In genomic region chr10:32445740-32446615, GRCh38 we compare ENCODE assay signal across 8 cellular contexts. TPM values are rescaled to one million over a fixed set of nuclear protein-coding genes. Genes with fewer than 3 reads are reported as not detected.
A peak's percentile ranks its signal among the peaks of the same experiment; 100 is the strongest.
DNase-seq lines count a peak whose midpoint lies in the region; ATAC-seq and TF ChIP-seq lines count a peak whose summit lies in the region.

CCDC7 (plus strand) TSS chr10:32446140; CDS start chr10:32451643, 5,503 bp downstream.

- DNase-seq in DMS79 treated with DMSO at 0.1 percent for 48 hours (lab: John Stamatoyannopoulos, UW) (peak; percentile 54), KG1 (lab: John Stamatoyannopoulos, UW) (peak; percentile 87), Peyer's patch (peak; percentile 69 to 92 (median 91)), activated T-helper 1 cell treated with Interleukin-2 at 50 U/mL for 16 hours (ENCODE audit: low read depth) (peak; percentile 84), fibroblast of lung (ENCODE audit: low read depth in 2 of 2) (peak; percentile 89 to 90)
- DNase-seq in naive thymus-derived CD4-positive, alpha-beta T cell = peak; percentile 78 to 90 (median 88)
- DNase-seq in stimulated activated naive B cell treated with anti-CD40 and anti-IgM and Interleukin-4, amounts not matched to agents 10 μg/mL and 1 μg/mL and 100 μg/mL, for 72 hours = peak; percentile 80

- H3K4me1 Mint-ChIP-seq in naive thymus-derived CD4-positive, alpha-beta T cell = peaks cover 2 to 35% (median 25%) of the 10 kb centered on the region in 7 donors
- H3K4me1 Mint-ChIP-seq in stimulated activated naive B cell treated with anti-CD40 and anti-IgM and Interleukin-4, amounts not matched to agents 10 μg/mL and 1 μg/mL and 100 μg/mL, for 72 hours = peaks cover 4 to 8% of the 10 kb centered on the region in 2 donors

- H3K4me3 Mint-ChIP-seq in naive thymus-derived CD4-positive, alpha-beta T cell = peak within 1 kb of the TSS; percentile 85 to 98 (median 94)
- H3K4me3 Mint-ChIP-seq in stimulated activated naive B cell treated with anti-CD40 and anti-IgM and Interleukin-4, amounts not matched to agents 10 μg/mL and 1 μg/mL and 100 μg/mL, for 72 hours = peak within 1 kb of the TSS; percentile 95 to 98

- peaks cover 0 to 7% (median 0%) of the 10 kb centered on the region in 5 donors for H3K36me3 Mint-ChIP-seq in naive thymus-derived CD4-positive, alpha-beta T cell
- H3K36me3 Mint-ChIP-seq in stimulated activated naive B cell treated with anti-CD40 and anti-IgM and Interleukin-4, amounts not matched to agents 10 μg/mL and 1 μg/mL and 100 μg/mL, for 72 hours = peaks cover 5 to 8% of the 10 kb centered on the region in 2 donors

- peak; percentile 71 to 79 for TF ChIP-seq POLR2A in Peyer's patch (IDR thresholded peaks at IDR 0.05)

- H3K4me1 ChIP-seq in Peyer's patch = peaks cover 0 to 9% (median 0%) of the 10 kb centered on the region in 4 donors
- H3K4me1 ChIP-seq in fibroblast of lung (ENCODE audit: control insufficient read depth, extremely low read depth, insufficient read depth, low read length) = no peaks in the 10 kb centered on the region
- peaks cover 8 to 9% of the 10 kb centered on the region in 2 donors for H3K4me1 ChIP-seq in naive thymus-derived CD4-positive, alpha-beta T cell (ENCODE audit: control insufficient read depth in 2 of 2, insufficient read depth in 2 of 2, low read length in 2 of 2)

- H3K9me3 ChIP-seq in Peyer's patch (no peaks in the 10 kb centered on the region), fibroblast of lung (ENCODE audit: control insufficient read depth, insufficient read depth, low read depth, low read length) (no peaks in the 10 kb centered on the region)
- H3K9me3 ChIP-seq in naive thymus-derived CD4-positive, alpha-beta T cell (ENCODE audit: control insufficient read depth in 2 of 3, low read length in 3 of 3) = no peaks in the 10 kb centered on the region

- H3K27ac ChIP-seq in Peyer's patch (peak within 1 kb of the TSS; percentile 84 to 99 (median 90)), fibroblast of lung (ENCODE audit: insufficient read depth, low read length) (peak within 1 kb of the TSS; percentile 99)
- peak within 1 kb of the TSS; percentile 95 for H3K27ac ChIP-seq in naive thymus-derived CD4-positive, alpha-beta T cell (ENCODE audit: low read depth, low read length)

- H3K9ac ChIP-seq in fibroblast of lung (ENCODE audit: insufficient read depth, low read length) = peak within 1 kb of the TSS; percentile 90

- H4K20me1 ChIP-seq in fibroblast of lung (ENCODE audit: control insufficient read depth, extremely low read depth, insufficient read depth, low read length) = no peaks in the 10 kb centered on the region

- no peaks in the 10 kb centered on the region for H3K36me3 ChIP-seq in Peyer's patch
- H3K36me3 ChIP-seq in fibroblast of lung (ENCODE audit: control insufficient read depth, insufficient read depth, low read length) = no peaks in the 10 kb centered on the region
- peaks cover 0 to 5% (median 0%) of the 10 kb centered on the region in 3 experiments for H3K36me3 ChIP-seq in naive thymus-derived CD4-positive, alpha-beta T cell (ENCODE audit: control insufficient read depth in 2 of 3, insufficient read depth in 3 of 3, low read length in 3 of 3)

- peak within 1 kb of the TSS; percentile 92 for H2AFZ ChIP-seq in fibroblast of lung (ENCODE audit: low read length)

- intact Hi-C loops in naive thymus-derived CD4-positive, alpha-beta T cell (cut with micrococcal nuclease) = loop anchor here (1.0 to 10.0 kb wide), 16 partner anchors 13 to 1414 kb away; partner anchors contain the start of genes ITGB1 (in 2 of the 2), KIF5B (in 1 of the 2) and ZNF438 (in 1 of the 2)

- peak within 1 kb of the TSS; percentile 96 for H3K4me2 ChIP-seq in fibroblast of lung (ENCODE audit: extremely low read depth, insufficient read depth, low read length)

- H3K27me3 ChIP-seq in Peyer's patch (no peaks in the 10 kb centered on the region), fibroblast of lung (ENCODE audit: control insufficient read depth, insufficient read depth, low read length) (no peaks in the 10 kb centered on the region)
- H3K27me3 ChIP-seq in naive thymus-derived CD4-positive, alpha-beta T cell (ENCODE audit: control insufficient read depth in 2 of 2, insufficient read depth in 2 of 2, low read length in 2 of 2) = no peaks in the 10 kb centered on the region

- peaks cover 0 to 4% (median 0%) of the 10 kb centered on the region in 11 donors for H3K9me3 Mint-ChIP-seq in naive thymus-derived CD4-positive, alpha-beta T cell
- H3K9me3 Mint-ChIP-seq in stimulated activated naive B cell treated with anti-CD40 and anti-IgM and Interleukin-4, amounts not matched to agents 10 μg/mL and 1 μg/mL and 100 μg/mL, for 72 hours = no peaks in the 10 kb centered on the region

- peak within 1 kb of the TSS; percentile 50 to 86 (median 59) for H3K4me3 ChIP-seq in Peyer's patch
- peak within 1 kb of the TSS; percentile 70 to 97 (median 92) for H3K4me3 ChIP-seq in fibroblast of lung (replicated peaks in 1 of 4; ENCODE audit: control extremely low read depth in 1 of 4, insufficient read depth in 1 of 4, low read depth in 3 of 4, low read length in 4 of 4)
- H3K4me3 ChIP-seq in naive thymus-derived CD4-positive, alpha-beta T cell (ENCODE audit: low read length) = peak within 1 kb of the TSS; percentile 79

- TF ChIP-seq CTCF in Peyer's patch (IDR thresholded peaks at IDR 0.05) = peak in 5 of 6 experiments; percentile 30 to 62 (median 48)
- TF ChIP-seq CTCF in fibroblast of lung (conservative IDR thresholded peaks at IDR 0.05 in 1 of 2, IDR thresholded peaks at IDR 0.05 in 1 of 2; ENCODE audit: low read depth in 1 of 2, low read length in 2 of 2) = peak; percentile 36 to 46

- peak; percentile 97 for ATAC-seq in GM21723 (IDR thresholded peaks at IDR 0.05; ENCODE audit: unreplicated experiment)
- peak; percentile 98 for ATAC-seq in naive thymus-derived CD4-positive, alpha-beta T cell
- ATAC-seq in stimulated activated naive B cell treated with anti-CD40 and anti-IgM and Interleukin-4, amounts not matched to agents 10 μg/mL and 1 μg/mL and 100 μg/mL, for 72 hours (replicated peaks) = peak; percentile 97 to 99

- no peaks in the 10 kb centered on the region for H3K79me2 ChIP-seq in fibroblast of lung (ENCODE audit: control insufficient read depth, insufficient read depth, low read length)

- peak within 1 kb of the TSS; percentile 96 to 100 (median 99) for H3K27ac Mint-ChIP-seq in naive thymus-derived CD4-positive, alpha-beta T cell
- H3K27ac Mint-ChIP-seq in stimulated activated naive B cell treated with anti-CD40 and anti-IgM and Interleukin-4, amounts not matched to agents 10 μg/mL and 1 μg/mL and 100 μg/mL, for 72 hours = peak within 1 kb of the TSS; percentile 99

- CTCF ChIA-PET in naive thymus-derived CD4-positive, alpha-beta T cell (lab: Charles Lee) = interaction anchor here (0.7 to 2.4 kb wide), 10 partner anchors 8 to 709 kb away, joined by 3 to 9 read pairs (median 4); no protein-coding TSS in a partner anchor

- H3K27me3 Mint-ChIP-seq in naive thymus-derived CD4-positive, alpha-beta T cell = peaks cover 0 to 4% (median 0%) of the 10 kb centered on the region in 5 donors
- peaks cover 9 to 10% of the 10 kb centered on the region in 2 donors for H3K27me3 Mint-ChIP-seq in stimulated activated naive B cell treated with anti-CD40 and anti-IgM and Interleukin-4, amounts not matched to agents 10 μg/mL and 1 μg/mL and 100 μg/mL, for 72 hours

- POLR2A ChIA-PET in naive thymus-derived CD4-positive, alpha-beta T cell (lab: Charles Lee) = interaction anchor here (0.6 to 4.9 kb wide), 21 partner anchors 8 to 511 kb away, joined by 3 to 111 read pairs (median 6); partner anchors contain the start of gene EPC1

RNA-seq across cellular contexts. Expression of gene CCDC7, which starts in this region (rescaled TPM):
- 10 to 100 TPM in 3 of 4 donors, 1 to 10 TPM in 1; 8.2 to 30.5 (median 13.3) TPM for total RNA-seq in Peyer's patch
- 18.0 and 19.5 TPM in 2 replicates for total RNA-seq in fibroblast of lung
- polyA plus RNA-seq in fibroblast of lung = 1.0 TPM in 2 replicates
- 0.66 and 0.78 TPM in 2 replicates for polyA plus RNA-seq in fibroblast of lung (2012)
- 0.51 and 1.0 TPM in 2 replicates for polyA minus RNA-seq in fibroblast of lung (ENCODE audit: low replicate concordance)
- 10 to 100 TPM; 19.5 to 98.7 (median 69.5) TPM for total RNA-seq in naive thymus-derived CD4-positive, alpha-beta T cell
- polyA plus RNA-seq in naive thymus-derived CD4-positive, alpha-beta T cell = 10 to 100 TPM in 1 of 2 donors, 1 to 10 TPM in 1; 7.7 to 33.8 TPM

Comparison
In these comparisons a context has a peak if more than half of its experiments do, and no peak if none do; other contexts are left out.
1. Peak in every context shown above with its lines: DNase-seq, ATAC-seq, H3K4me3 ChIP-seq and H3K27ac ChIP-seq.
2. RNA of gene CCDC7 (polyA plus RNA-seq): 7.7 to 33.8 TPM in naive thymus-derived CD4-positive, alpha-beta T cell; 0.66 to 1.0 TPM in fibroblast of lung; every median in the first group is over 4 times any median in the second.